In the genomic region with DNA sequence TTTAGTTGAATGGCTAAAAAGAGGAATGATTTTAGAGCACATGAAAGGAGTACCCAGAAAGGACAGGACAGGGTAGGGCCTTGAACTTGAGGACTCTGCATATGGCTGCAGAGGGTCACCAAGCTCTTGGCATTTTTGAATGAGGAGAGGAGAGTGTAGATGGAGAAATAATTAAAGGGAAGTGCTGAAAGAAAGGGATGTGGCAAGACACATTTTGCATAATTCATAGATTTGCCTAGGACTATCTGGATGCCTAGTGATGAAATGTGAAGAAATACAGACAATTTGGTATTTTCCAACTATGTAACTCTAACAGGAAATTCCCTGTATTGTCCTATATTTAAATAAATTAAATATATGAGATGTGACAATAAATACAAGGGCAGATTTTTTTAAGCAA, we compare ENCODE assay signal across 1 cellular context.
TF ChIP-seq lines count a peak whose summit lies in the region.

No MANE protein-coding gene starts in this region.

TF ChIP-seq in HEK293T, 16 proteins besides CTCF, POLR2A, EP300 and RAD21 (continued from another document):
- TF ChIP-seq, protein P1, sequence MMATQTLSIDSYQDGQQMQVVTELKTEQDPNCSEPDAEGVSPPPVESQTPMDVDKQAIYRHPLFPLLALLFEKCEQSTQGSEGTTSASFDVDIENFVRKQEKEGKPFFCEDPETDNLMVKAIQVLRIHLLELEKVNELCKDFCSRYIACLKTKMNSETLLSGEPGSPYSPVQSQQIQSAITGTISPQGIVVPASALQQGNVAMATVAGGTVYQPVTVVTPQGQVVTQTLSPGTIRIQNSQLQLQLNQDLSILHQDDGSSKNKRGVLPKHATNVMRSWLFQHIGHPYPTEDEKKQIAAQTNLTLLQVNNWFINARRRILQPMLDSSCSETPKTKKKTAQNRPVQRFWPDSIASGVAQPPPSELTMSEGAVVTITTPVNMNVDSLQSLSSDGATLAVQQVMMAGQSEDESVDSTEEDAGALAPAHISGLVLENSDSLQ (IDR thresholded peaks at IDR 0.05), result no peak
- TF ChIP-seq ARNT (IDR thresholded peaks at IDR 0.05) (no peak), FOXM1 (IDR thresholded peaks at IDR 0.05; ENCODE audit: borderline replicate concordance) (no peak), ZNF384 (IDR thresholded peaks at IDR 0.05) (no peak), L3MBTL2 (conservative IDR thresholded peaks at IDR 0.05) (no peak), BHLHE40 (IDR thresholded peaks at IDR 0.05; ENCODE audit: borderline replicate concordance) (no peak), SUZ12 (IDR thresholded peaks at IDR 0.05) (no peak), FOXA1 (IDR thresholded peaks at IDR 0.05) (no peak)
TF ChIP-seq in HEK293T: peak in this region for 0.
